22 cellular contexts compared by ENCODE assay signal in the genomic region with DNA sequence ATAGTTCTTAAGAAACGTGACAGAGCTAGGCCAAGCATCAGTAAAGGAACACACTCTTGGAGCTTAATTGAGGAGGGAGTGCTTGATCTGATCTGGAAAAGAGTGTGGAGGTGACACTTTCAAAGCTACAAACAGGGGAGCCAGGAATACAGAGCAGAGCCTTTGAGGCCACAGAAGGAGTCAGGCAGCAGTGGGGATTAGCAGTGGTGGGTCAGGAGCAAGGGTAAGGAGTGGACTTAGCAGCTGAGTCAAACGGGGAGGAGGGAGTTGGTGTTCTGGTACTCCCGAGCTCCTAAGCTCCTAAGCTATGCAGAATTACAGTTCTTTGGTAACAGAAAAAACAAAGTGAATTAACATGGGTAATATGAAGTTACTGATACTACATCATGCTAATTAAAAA. TPM values are rescaled to one million over a fixed set of nuclear protein-coding genes. Genes with fewer than 3 reads are reported as not detected.
DNase-seq lines count a peak whose midpoint lies in the region; TF ChIP-seq lines count a peak whose summit lies in the region.
"Had no signal": no experiment of that assay in that cellular context is flagged by ENCODE, and none has a peak within 500 bp of the region (broad histone marks: within the 10 kb centered on the region; RNA-seq: fewer than 3 reads in every experiment).

No MANE protein-coding gene starts in this region.

- CTCF ChIA-PET in Caco-2 (lab: Charles Lee): no interaction called here

- H3K79me2 ChIP-seq in H9 (ENCODE audit: insufficient read depth, low read length): peaks cover 10% of the 10 kb centered on the region; the same call in 1 of the 2 replicates

- TF ChIP-seq CTCF in Caco-2 (IDR thresholded peaks at IDR 0.05; ENCODE audit: insufficient read depth in 1 of 2, low read depth in 1 of 2, low read length in 1 of 2, severe bottlenecking in 1 of 2, unreplicated experiment in 1 of 2) (no peak), H9 (conservative IDR thresholded peaks at IDR 0.05) (no peak), mesothelial cell of epicardium (IDR thresholded peaks at IDR 0.05; ENCODE audit: unreplicated experiment) (no peak)

- no peak overlapping the region for H3T11ph ChIP-seq in H9 (ENCODE audit: low read length)

- H4K20me1 ChIP-seq in H9 (ENCODE audit: control insufficient read depth, insufficient read depth, insufficient read length): no peaks in the 10 kb centered on the region

- H3K36me3 ChIP-seq in Caco-2 (ENCODE audit: control insufficient read depth, insufficient read depth, low read length): no peaks in the 10 kb centered on the region
- H3K36me3 ChIP-seq: gastrocnemius medialis had no signal

- peaks cover 4% of the 10 kb centered on the region for H3K9me3 Mint-ChIP-seq in Caco-2 (ENCODE audit: unreplicated experiment)
- H3K9me3 Mint-ChIP-seq in H9: no peaks in the 10 kb centered on the region
- H3K9me3 Mint-ChIP-seq in mesothelial cell of epicardium: peaks cover 13% of the 10 kb centered on the region

- H2AK5ac ChIP-seq in H9 (ENCODE audit: insufficient read length, low read length): no peak overlapping the region

- H3K27me3 ChIP-seq in Caco-2 (replicated peaks; ENCODE audit: control insufficient read depth, insufficient read depth, low read length) (no peaks in the 10 kb centered on the region), H9 (ENCODE audit: insufficient read depth, low read length) (no peaks in the 10 kb centered on the region)
- H3K27me3 ChIP-seq: body of pancreas, esophagus muscularis mucosa, gastrocnemius medialis, sigmoid colon, transverse colon had no signal

- H2AFZ ChIP-seq in H9 (ENCODE audit: low read length): no peak overlapping the region

- H3K27ac Mint-ChIP-seq in Caco-2 (ENCODE audit: unreplicated experiment): peak overlapping the region; percentile 24
- H3K27ac Mint-ChIP-seq in H9: peak overlapping the region in 2 of 3 experiments; percentile 1 to 62; a peak in 2 of 7 replicates
- H3K27ac Mint-ChIP-seq in mesothelial cell of epicardium: peak overlapping the region; percentile 3
- H3K27ac Mint-ChIP-seq: activated CD4-positive, alpha-beta T cell treated with anti-CD3 and anti-CD28 coated beads, Interleukin-2, amount 10 ng/mL, durations not matched to agents 7 days and 5 days; activated CD8-positive, alpha-beta memory T cell treated with anti-CD3 and anti-CD28 coated beads, Interleukin-2, amount 10 ng/mL, durations not matched to agents 7 days and 5 days; nephron progenitor cell had no signal

- no peak overlapping the region for H3K4me2 ChIP-seq in H9 (ENCODE audit: insufficient read depth, insufficient read length, low read length)
- H3K4me2 ChIP-seq: KMS-11 had no signal

- intact Hi-C loops in Caco-2 (cut with micrococcal nuclease; ENCODE audit: unreplicated experiment): no loop called here

- H3K79me1 ChIP-seq in H9 (ENCODE audit: insufficient read depth, low read depth, low read length, poor library complexity, severe bottlenecking): peaks cover 6% of the 10 kb centered on the region

- no peak overlapping the region for H3K23ac ChIP-seq in H9 (ENCODE audit: insufficient read length, low read depth, low read length)

- no peak overlapping the region for H4K91ac ChIP-seq in H9 (ENCODE audit: insufficient read length, low read depth, low read length)

- H3K9ac ChIP-seq in H9 (ENCODE audit: extremely low read depth, insufficient read length, low read length): no peak overlapping the region
- H3K9ac ChIP-seq: KMS-11 had no signal

- H3K4me1 Mint-ChIP-seq in Caco-2 (ENCODE audit: low read depth, unreplicated experiment) (peaks cover 40% of the 10 kb centered on the region), H9 (peaks cover 7 to 12% of the 10 kb centered on the region in 2 experiments), mesothelial cell of epicardium (peaks cover 8% of the 10 kb centered on the region)

- H3K4me1 ChIP-seq in Caco-2: peaks cover under 1% of the 10 kb centered on the region
- peaks cover 2% of the 10 kb centered on the region; the same call in 1 of the 2 replicates for H3K4me1 ChIP-seq in H9 (ENCODE audit: insufficient read depth, low read length)

- no peak overlapping the region for H2BK5ac ChIP-seq in H9 (ENCODE audit: insufficient read length, low read length)

- no peak overlapping the region for H2BK12ac ChIP-seq in H9 (ENCODE audit: insufficient read length, low read depth, low read length)

- no peak overlapping the region for H2BK15ac ChIP-seq in H9 (ENCODE audit: low read depth, low read length)

- H2BK20ac ChIP-seq in H9 (ENCODE audit: low read depth, low read length, poor library complexity, severe bottlenecking): no peak overlapping the region

- H3K9me3 ChIP-seq in Caco-2 (no peaks in the 10 kb centered on the region), H9 (ENCODE audit: control insufficient read depth, low read depth, low read length) (no peaks in the 10 kb centered on the region)
- H3K9me3 ChIP-seq: body of pancreas, esophagus muscularis mucosa, gastrocnemius medialis, sigmoid colon, transverse colon had no signal

- H3K18ac ChIP-seq in H9 (ENCODE audit: insufficient read length, low read depth, low read length): no peak overlapping the region

- H3K56ac ChIP-seq in H9 (ENCODE audit: insufficient read length, low read depth, low read length): no peak overlapping the region

- H3K27ac ChIP-seq in H9 (ENCODE audit: insufficient read length, low read depth, low read length): no peak overlapping the region
- H3K27ac ChIP-seq: body of pancreas, gastrocnemius medialis, KMS-11, sigmoid colon, transverse colon had no signal

- no peak overlapping the region for H4K5ac ChIP-seq in H9 (ENCODE audit: insufficient read length, low read depth, low read length)

- H2BK120ac ChIP-seq in H9 (ENCODE audit: low read depth, low read length, poor library complexity, severe bottlenecking): no peak overlapping the region

- H3K4me3 ChIP-seq in Caco-2 (ENCODE audit: low read depth, low read length): no peak overlapping the region
- H3K4me3 ChIP-seq: body of pancreas, esophagus muscularis mucosa, gastrocnemius medialis, sigmoid colon, transverse colon had no signal

- H3K14ac ChIP-seq in H9 (ENCODE audit: insufficient read depth, low read length): no peak overlapping the region

- no peak for DNase-seq in Caco-2
- no peak for DNase-seq in H9
- peak; percentile 78 for DNase-seq in amniotic epithelial cell (ENCODE audit: low read depth)
- DNase-seq in mesothelial cell of epicardium (ENCODE audit: low spot score in 2 of 2, unreplicated experiment in 2 of 2): no peak
- DNase-seq in NOMO-1 treated with DMSO at 0.1 percent for 48 hours (lab: John Stamatoyannopoulos, UW; ENCODE audit: unreplicated experiment): no peak
- DNase-seq in cortex of kidney (lab: John Stamatoyannopoulos, UW): no peak
- no peak for DNase-seq in activated CD4-positive, alpha-beta T cell treated with anti-CD3 and anti-CD28 coated beads for 1 hour
- DNase-seq: activated CD4-positive, alpha-beta T cell treated with anti-CD3 and anti-CD28 coated beads, Interleukin-2, amount 10 ng/mL, durations not matched to agents 7 days and 5 days; activated CD8-positive, alpha-beta memory T cell treated with anti-CD3 and anti-CD28 coated beads, Interleukin-2, amount 10 ng/mL, durations not matched to agents 7 days and 5 days; activated effector memory CD4-positive, alpha-beta T cell treated with Interleukin-2 at 50 U/mL for 16 hours; body of pancreas; DMS153; effector memory CD4-positive, alpha-beta T cell; gastrocnemius medialis; hippocampal formation; left ventricle myocardium superior; nephron progenitor cell; RPMI8226; sigmoid colon; transverse colon had no signal

- H3K4me3 Mint-ChIP-seq in Caco-2 (ENCODE audit: unreplicated experiment): no peak overlapping the region
- H3K4me3 Mint-ChIP-seq in H9: no peak overlapping the region
- no peak overlapping the region for H3K4me3 Mint-ChIP-seq in mesothelial cell of epicardium
- H3K4me3 Mint-ChIP-seq: activated CD4-positive, alpha-beta T cell treated with anti-CD3 and anti-CD28 coated beads, Interleukin-2, amount 10 ng/mL, durations not matched to agents 7 days and 5 days; activated CD8-positive, alpha-beta memory T cell treated with anti-CD3 and anti-CD28 coated beads, Interleukin-2, amount 10 ng/mL, durations not matched to agents 7 days and 5 days; nephron progenitor cell had no signal

- BruUV-seq in Caco-2 (replicated peaks; lab: Mats Ljungman, UMichigan): no TSS peak

- no peaks in the 10 kb centered on the region for H3K27me3 Mint-ChIP-seq in Caco-2 (ENCODE audit: insufficient read depth, unreplicated experiment)
- no peaks in the 10 kb centered on the region for H3K27me3 Mint-ChIP-seq in H9 (ENCODE audit: low read depth)
- H3K27me3 Mint-ChIP-seq in mesothelial cell of epicardium (ENCODE audit: low read depth): no peaks in the 10 kb centered on the region
- H3K27me3 Mint-ChIP-seq: activated CD4-positive, alpha-beta T cell treated with anti-CD3 and anti-CD28 coated beads, Interleukin-2, amount 10 ng/mL, durations not matched to agents 7 days and 5 days; activated CD8-positive, alpha-beta memory T cell treated with anti-CD3 and anti-CD28 coated beads, Interleukin-2, amount 10 ng/mL, durations not matched to agents 7 days and 5 days had no signal

- H3K36me3 Mint-ChIP-seq in Caco-2 (ENCODE audit: insufficient read depth, unreplicated experiment) (peaks cover 55% of the 10 kb centered on the region), H9 (ENCODE audit: insufficient read depth in 1 of 3, low read depth in 3 of 3) (peaks cover 3 to 15% (median 4%) of the 10 kb centered on the region in 3 experiments; a peak in 6 of 7 replicates), mesothelial cell of epicardium (peaks cover 22% of the 10 kb centered on the region)

- H3K4ac ChIP-seq in H9 (ENCODE audit: low read depth, low read length): no peak overlapping the region

- POLR2A ChIA-PET in Caco-2 (lab: Charles Lee): no interaction called here

- no peak overlapping the region for H4K8ac ChIP-seq in H9 (replicated peaks; ENCODE audit: insufficient read length, low read depth, low read length)

- no CpG with 5 or more reads among the region's 3 CpGs for WGBS in H9 (ENCODE audit: extremely low coverage, insufficient read length, low lambda C conversion rate)

- no peaks in the 10 kb centered on the region for H3K23me2 ChIP-seq in H9 (ENCODE audit: insufficient read length, low read depth, low read length, poor library complexity, severe bottlenecking)

RNA-seq across cellular contexts. Expression of a gene that starts 14.5 kb away (rescaled TPM):
- total RNA-seq in Caco-2 (2022) (98.9 and 111 TPM in 2 replicates), H9 (2021) (64.2 and 66.7 TPM in 2 replicates), mesothelial cell of epicardium (58.7 to 66.5 TPM (median 59.8 TPM) in 3 replicates)

RNA-seq across cellular contexts. Expression of a gene that starts 57.4 kb away (rescaled TPM):
- total RNA-seq in Caco-2 (2022) (11.3 and 11.5 TPM in 2 replicates), H9 (2021) (8.5 TPM in 2 replicates), mesothelial cell of epicardium (7.6 to 8.6 TPM (median 8.3 TPM) in 3 replicates)
